8 cellular contexts compared by ENCODE assay signal in genomic region chr2:88690591-88691338, GRCh38. TPM values are rescaled to one million over a fixed set of nuclear protein-coding genes. Genes with fewer than 3 reads are reported as not detected.
DNase-seq lines count a peak whose midpoint lies in the region; ATAC-seq and TF ChIP-seq lines count a peak whose summit lies in the region.

No MANE protein-coding gene starts in this region.

- H3K27ac ChIP-seq in fibroblast of lung (ENCODE audit: insufficient read depth, low read length) = peak overlapping the region; percentile 63
- peak overlapping the region in 1 of 2 donors; percentile 22 for H3K27ac ChIP-seq in ovary

- no peaks in the 10 kb centered on the region for H3K27me3 ChIP-seq in fibroblast of lung (ENCODE audit: control insufficient read depth, insufficient read depth, low read length)
- no peaks in the 10 kb centered on the region for H3K27me3 ChIP-seq in ovary

- H3K79me2 ChIP-seq in fibroblast of lung (ENCODE audit: control insufficient read depth, insufficient read depth, low read length) = peaks cover 17% of the 10 kb centered on the region

- CTCF ChIA-PET in activated CD8-positive, alpha-beta T cell treated with anti-CD3 and anti-CD28 coated beads, Interleukin-2, amount 10 ng/mL, durations not matched to agents 7 days and 5 days (lab: Charles Lee) = interaction anchor here (1.2 to 3.1 kb wide), 4 partner anchors 10 to 91 kb away, joined by 5 to 17 read pairs (median 8); partner anchors contain the start of gene EIF2AK3

- peak overlapping the region; percentile 82 for H3K4me3 ChIP-seq in LNCaP clone FGC (ENCODE audit: low read depth, low read length)
- H3K4me3 ChIP-seq in fibroblast of lung (replicated peaks in 1 of 4; ENCODE audit: control extremely low read depth in 1 of 4, insufficient read depth in 1 of 4, low read depth in 3 of 4, low read length in 4 of 4) = peak overlapping the region; percentile 73 to 96 (median 90)
- peak overlapping the region; percentile 73 for H3K4me3 ChIP-seq in ovary

- WGBS in ovary, 3 donors = 38 to 39% (median 39%) methylated on average over 20 of the region's 20 CpGs

- peak overlapping the region; percentile 96 for H3K4me2 ChIP-seq in fibroblast of lung (ENCODE audit: extremely low read depth, insufficient read depth, low read length)

- POLR2A ChIA-PET in activated CD8-positive, alpha-beta T cell treated with anti-CD3 and anti-CD28 coated beads, Interleukin-2, amount 10 ng/mL, durations not matched to agents 7 days and 5 days (lab: Charles Lee) = interaction anchor here (1.5 kb wide), 1 partner anchor 63 kb away, joined by 3 read pairs; the partner anchor contains the start of gene EIF2AK3

- TF ChIP-seq POLR2A in ovary (IDR thresholded peaks at IDR 0.05) = no peak

- peak; percentile 19 for DNase-seq in COLO829 (ENCODE audit: low spot score)
- no peak for DNase-seq in LNCaP clone FGC (ENCODE audit: low read depth)
- DNase-seq in activated CD8-positive, alpha-beta T cell treated with anti-CD3 and anti-CD28 coated beads, Interleukin-2, amount 10 ng/mL, durations not matched to agents 7 days and 5 days = peak; percentile 67
- DNase-seq in fibroblast of lung (ENCODE audit: low read depth in 2 of 2) = no peak
- peak in 1 of 5 donors; percentile 54 for DNase-seq in ovary
- DNase-seq in NCI-H1417 treated with DMSO at 0.1 percent for 48 hours (lab: John Stamatoyannopoulos, UW) = no peak
- DNase-seq in NCI-H2029 treated with DMSO at 0.1 percent for 48 hours (lab: John Stamatoyannopoulos, UW) = no peak

- peaks cover 39% of the 10 kb centered on the region for H3K4me1 Mint-ChIP-seq in activated CD8-positive, alpha-beta T cell treated with anti-CD3 and anti-CD28 coated beads, Interleukin-2, amount 10 ng/mL, durations not matched to agents 7 days and 5 days (ENCODE audit: low read depth)

- intact Hi-C loops in ovary (cut with DNase I) = loop anchor here in 1 of 4 donors (5.0 kb wide), 1 partner anchor 63 kb away; the partner anchor contains the start of gene EIF2AK3

- no peak for TF ChIP-seq EP300 in ovary (IDR thresholded peaks at IDR 0.05)

- H3K9me3 ChIP-seq in fibroblast of lung (ENCODE audit: control insufficient read depth, insufficient read depth, low read depth, low read length) (no peaks in the 10 kb centered on the region), ovary (no peaks in the 10 kb centered on the region)

- peak; percentile 2 for ATAC-seq in GM21390 (IDR thresholded peaks at IDR 0.05; ENCODE audit: unreplicated experiment)
- ATAC-seq in activated CD8-positive, alpha-beta T cell treated with anti-CD3 and anti-CD28 coated beads, Interleukin-2, amount 10 ng/mL, durations not matched to agents 7 days and 5 days = peak; percentile 37

- H3K27ac Mint-ChIP-seq in activated CD8-positive, alpha-beta T cell treated with anti-CD3 and anti-CD28 coated beads, Interleukin-2, amount 10 ng/mL, durations not matched to agents 7 days and 5 days = peak overlapping the region; percentile 90

- no peak for TF ChIP-seq CTCF in LNCaP clone FGC (IDR thresholded peaks at IDR 0.05; ENCODE audit: control insufficient read depth, extremely low read depth, insufficient read depth)
- TF ChIP-seq CTCF in fibroblast of lung (conservative IDR thresholded peaks at IDR 0.05 in 1 of 2, IDR thresholded peaks at IDR 0.05 in 1 of 2; ENCODE audit: low read depth in 1 of 2, low read length in 2 of 2) = no peak
- no peak for TF ChIP-seq CTCF in ovary (IDR thresholded peaks at IDR 0.05)

- H3K4me1 ChIP-seq in fibroblast of lung (ENCODE audit: control insufficient read depth, extremely low read depth, insufficient read depth, low read length) (peaks cover 4% of the 10 kb centered on the region), ovary (ENCODE audit: insufficient read depth) (peaks cover 9% of the 10 kb centered on the region)

- H3K9ac ChIP-seq in fibroblast of lung (ENCODE audit: insufficient read depth, low read length) = peak overlapping the region; percentile 73

- no peaks in the 10 kb centered on the region for H3K9me3 Mint-ChIP-seq in activated CD8-positive, alpha-beta T cell treated with anti-CD3 and anti-CD28 coated beads, Interleukin-2, amount 10 ng/mL, durations not matched to agents 7 days and 5 days (ENCODE audit: insufficient read depth)

- no peaks in the 10 kb centered on the region for H3K27me3 Mint-ChIP-seq in activated CD8-positive, alpha-beta T cell treated with anti-CD3 and anti-CD28 coated beads, Interleukin-2, amount 10 ng/mL, durations not matched to agents 7 days and 5 days (ENCODE audit: low read depth)

- no peaks in the 10 kb centered on the region for H3K36me3 ChIP-seq in fibroblast of lung (ENCODE audit: control insufficient read depth, insufficient read depth, low read length)
- H3K36me3 ChIP-seq in ovary = no peaks in the 10 kb centered on the region

- peak overlapping the region; percentile 92 for H2AFZ ChIP-seq in fibroblast of lung (ENCODE audit: low read length)

- H3K4me3 Mint-ChIP-seq in activated CD8-positive, alpha-beta T cell treated with anti-CD3 and anti-CD28 coated beads, Interleukin-2, amount 10 ng/mL, durations not matched to agents 7 days and 5 days = peak overlapping the region; percentile 93

- peaks cover 7% of the 10 kb centered on the region for H3K36me3 Mint-ChIP-seq in activated CD8-positive, alpha-beta T cell treated with anti-CD3 and anti-CD28 coated beads, Interleukin-2, amount 10 ng/mL, durations not matched to agents 7 days and 5 days (ENCODE audit: low read depth)

- no peaks in the 10 kb centered on the region for H4K20me1 ChIP-seq in fibroblast of lung (ENCODE audit: control insufficient read depth, extremely low read depth, insufficient read depth, low read length)

RNA-seq across cellular contexts. Expression of gene RPIA, which starts 0.7 kb away (rescaled TPM):
- 10 to 100 TPM; 47.8 to 51.8 TPM for total RNA-seq in activated CD8-positive, alpha-beta T cell treated with anti-CD3 and anti-CD28 coated beads, Interleukin-2, amount 10 ng/mL, durations not matched to agents 7 days and 5 days
- total RNA-seq in fibroblast of lung (6.4 and 6.7 TPM in 2 replicates), ovary (10 to 100 TPM; 10.4 to 19.3 (median 15.4) TPM)
- polyA plus RNA-seq in fibroblast of lung (9.4 and 9.9 TPM in 2 replicates), ovary (10 to 100 TPM; 14.1 to 17.9 TPM)
- 11.1 and 12.8 TPM in 2 replicates for polyA plus RNA-seq in fibroblast of lung (2012)
- 3.6 and 8.9 TPM in 2 replicates for polyA minus RNA-seq in fibroblast of lung (ENCODE audit: low replicate concordance)

Comparison
In these comparisons a context has a peak if more than half of its experiments do, and no peak if none do; other contexts are left out.
1. DNase-seq: peak in COLO829 (single experiment) and activated CD8-positive, alpha-beta T cell treated with anti-CD3 and anti-CD28 coated beads, Interleukin-2, amount 10 ng/mL, durations not matched to agents 7 days and 5 days (single experiment); none in LNCaP clone FGC (single experiment), fibroblast of lung (0 of 2), NCI-H1417 treated with DMSO at 0.1 percent for 48 hours (single experiment) and NCI-H2029 treated with DMSO at 0.1 percent for 48 hours (single experiment).
2. Peak in every context shown above with its lines, with median percentiles within 50 percentile points of each other: H3K4me3 ChIP-seq.